Comparison of ENCODE assay signal across 14 cellular contexts in genomic region chr15:88699861-88700260, GRCh38.
DNase-seq lines count a peak whose midpoint lies in the region; ATAC-seq, FAIRE-seq and TF ChIP-seq lines count a peak whose summit lies in the region.
"Had no signal": no experiment of that assay in that cellular context is flagged by ENCODE, and none has a peak within 500 bp of the region (broad histone marks: within the 10 kb centered on the region; RNA-seq: fewer than 3 reads in every experiment).

No MANE protein-coding gene starts in this region.

- no peak overlapping the region for H2BK5ac ChIP-seq in neuronal stem cell (ENCODE audit: low read length)

- no peak overlapping the region for H3K14ac ChIP-seq in neuronal stem cell (ENCODE audit: low read length)

- H3K9me3 ChIP-seq in right atrium auricular region (no peaks in the 10 kb centered on the region), neuronal stem cell (replicated peaks in 1 of 2; ENCODE audit: control insufficient read depth in 2 of 2, insufficient read depth in 1 of 2, low read depth in 1 of 2, low read length in 2 of 2) (no peaks in the 10 kb centered on the region), kidney (ENCODE audit: control insufficient read depth in 1 of 2, low read length in 2 of 2) (no peaks in the 10 kb centered on the region)

- H3K4me2 ChIP-seq in neuronal stem cell (ENCODE audit: insufficient read depth, low read length, poor library complexity, severe bottlenecking), result no peak overlapping the region
- H3K4me2 ChIP-seq: BLaER1 treated with 17β-estradiol and CSF1 and Interleukin-3, amounts not matched to agents 10 nM and 100 nM had no signal

- H2BK12ac ChIP-seq in neuronal stem cell (ENCODE audit: low read length), result no peak overlapping the region

- no peak overlapping the region for H3K23ac ChIP-seq in neuronal stem cell (ENCODE audit: low read depth, low read length, poor library complexity)

- H2AFZ ChIP-seq in neuronal stem cell (ENCODE audit: low read length), result no peak overlapping the region

- no peaks in the 10 kb centered on the region for H3K27me3 ChIP-seq in right atrium auricular region
- peaks cover 0 to 71% (median 4%) of the 10 kb centered on the region in 3 experiments for H3K27me3 ChIP-seq in neuronal stem cell (ENCODE audit: control insufficient read depth in 3 of 3, insufficient read depth in 3 of 3, low read depth in 1 of 3, low read length in 3 of 3)

- H3K4me1 ChIP-seq in right atrium auricular region (no peaks in the 10 kb centered on the region), neuronal stem cell (ENCODE audit: control insufficient read depth in 2 of 2, insufficient read depth in 1 of 2, low read depth in 1 of 2, low read length in 2 of 2) (no peaks in the 10 kb centered on the region), kidney (ENCODE audit: control insufficient read depth in 1 of 2, insufficient read depth in 1 of 2, low read depth in 1 of 2, low read length in 2 of 2) (no peaks in the 10 kb centered on the region)
- H3K4me1 ChIP-seq: BLaER1 treated with 17β-estradiol and CSF1 and Interleukin-3, amounts not matched to agents 10 nM and 100 nM had no signal

- H3K79me1 ChIP-seq in neuronal stem cell (ENCODE audit: low read depth, low read length), result no peaks in the 10 kb centered on the region

- TF ChIP-seq CTCF in right atrium auricular region (IDR thresholded peaks at IDR 0.05) (no peak), kidney (IDR thresholded peaks at IDR 0.05; ENCODE audit: borderline replicate concordance, extremely low read depth, insufficient read depth) (no peak)

- no peak overlapping the region for H3K9ac ChIP-seq in neuronal stem cell (ENCODE audit: low read depth, low read length, poor library complexity)
- no peak overlapping the region for H3K9ac ChIP-seq in kidney (ENCODE audit: low read length in 2 of 2)
- H3K9ac ChIP-seq: BLaER1 treated with 17β-estradiol and CSF1 and Interleukin-3, amounts not matched to agents 10 nM and 100 nM had no signal

- DNase-seq in cardiac septum (ENCODE audit: low spot score), result peak; percentile 36
- DNase-seq in right atrium auricular region (ENCODE audit: low spot score), result no peak
- DNase-seq in NCI-H524 treated with DMSO at 0.1 percent for 48 hours (lab: John Stamatoyannopoulos, UW), result peak; percentile 20
- no peak for DNase-seq in neuronal stem cell (ENCODE audit: low spot score)
- DNase-seq in HUDEP-2 (lab: John Stamatoyannopoulos, UW; ENCODE audit: unreplicated experiment in 76 of 76), result no peak
- DNase-seq in kidney, result no peak
- DNase-seq: Calu3; CD8-positive, alpha-beta T cell; DMS79 treated with DMSO at 0.1 percent for 48 hours; GF-D8; H9 had no signal

- no peak overlapping the region for H3K27ac ChIP-seq in right atrium auricular region
- H3K27ac ChIP-seq in neuronal stem cell (replicated peaks; ENCODE audit: low read length), result no peak overlapping the region
- no peak overlapping the region for H3K27ac ChIP-seq in kidney (ENCODE audit: low read depth in 2 of 2, low read length in 2 of 2)
- H3K27ac ChIP-seq: BLaER1 treated with 17β-estradiol and CSF1 and Interleukin-3, amounts not matched to agents 10 nM and 100 nM had no signal

- H3K4me3 ChIP-seq in right atrium auricular region (no peak overlapping the region), neuronal stem cell (ENCODE audit: low read length in 2 of 2) (no peak overlapping the region), kidney (ENCODE audit: low read length in 2 of 2) (no peak overlapping the region)
- H3K4me3 ChIP-seq: BLaER1 treated with 17β-estradiol and CSF1 and Interleukin-3, amounts not matched to agents 10 nM and 100 nM had no signal

- H2BK120ac ChIP-seq in neuronal stem cell (ENCODE audit: low read depth, low read length), result no peak overlapping the region

- no peak overlapping the region for H4K8ac ChIP-seq in neuronal stem cell (ENCODE audit: low read depth, low read length)

- intact Hi-C loops in cardiac septum (cut with DNase I), result no loop called here
- intact Hi-C loops in kidney (cut with DNase I), result no loop called here

- H4K91ac ChIP-seq in neuronal stem cell (ENCODE audit: low read depth, low read length, poor library complexity), result peak overlapping the region; percentile 15

- H2BK15ac ChIP-seq in neuronal stem cell (ENCODE audit: low read length), result no peak overlapping the region

- no peak for FAIRE-seq in kidney (lab: Jason Lieb, UNC)
- FAIRE-seq: H1 had no signal

- no peak overlapping the region for H3K4ac ChIP-seq in neuronal stem cell (ENCODE audit: low read length)

- no peak overlapping the region for H3K18ac ChIP-seq in neuronal stem cell (ENCODE audit: low read length)

- ATAC-seq in GM19467 (IDR thresholded peaks at IDR 0.05; ENCODE audit: unreplicated experiment), result no peak
- ATAC-seq: CD8-positive, alpha-beta T cell had no signal

- H3K36me3 ChIP-seq in right atrium auricular region (no peaks in the 10 kb centered on the region), neuronal stem cell (replicated peaks in 1 of 2; ENCODE audit: control insufficient read depth in 2 of 2, insufficient read depth in 2 of 2, low read length in 2 of 2) (no peaks in the 10 kb centered on the region), kidney (ENCODE audit: control insufficient read depth in 1 of 2, insufficient read depth in 2 of 2, low read length in 2 of 2) (no peaks in the 10 kb centered on the region)
- H3K36me3 ChIP-seq: BLaER1 treated with 17β-estradiol and CSF1 and Interleukin-3, amounts not matched to agents 10 nM and 100 nM had no signal

- H2AK5ac ChIP-seq in neuronal stem cell (ENCODE audit: low read depth, low read length), result peak overlapping the region; percentile 34

- no CpG with 5 or more reads among the region's 1 CpG for WGBS in neuronal stem cell (ENCODE audit: extremely low coverage in 2 of 2, insufficient read length in 2 of 2, insufficient replicate concordance in 1 of 2), 2 donors

Comparison
In these comparisons a context has a peak if more than half of its experiments do, and no peak if none do; other contexts are left out.
1. DNase-seq: peak in cardiac septum (single experiment) and NCI-H524 treated with DMSO at 0.1 percent for 48 hours (single experiment); none in right atrium auricular region (single experiment), neuronal stem cell (single experiment), HUDEP-2 (0 of 76) and kidney (single experiment).